In the genomic region with DNA sequence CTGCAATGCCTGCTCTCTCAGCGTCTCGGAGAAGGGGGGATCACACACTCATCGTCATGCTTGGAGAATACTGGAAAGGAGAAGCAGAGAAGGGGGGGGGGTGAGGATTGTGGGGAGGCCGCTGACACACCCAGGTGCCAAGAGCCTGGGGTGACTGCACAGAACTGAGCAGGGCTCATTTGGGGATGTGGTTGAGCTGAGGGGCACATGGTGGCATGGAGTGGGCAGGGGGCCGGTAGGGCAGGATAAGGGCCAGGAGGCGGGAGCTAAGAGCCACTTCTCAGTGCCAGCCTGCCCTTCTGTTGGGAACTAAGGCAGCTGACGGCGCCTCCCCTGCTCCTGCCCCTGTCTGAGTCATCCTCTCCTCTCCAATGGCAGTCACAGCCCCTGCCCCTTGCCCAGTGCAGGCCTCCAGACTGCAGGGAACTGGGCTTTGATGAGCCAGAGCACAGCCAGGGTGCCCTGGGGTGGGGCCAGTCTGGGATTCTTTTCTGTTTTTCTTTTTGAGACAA, we compare ENCODE assay signal across 2 cellular contexts.
TF ChIP-seq lines count a peak whose summit lies in the region.

No MANE protein-coding gene starts in this region.

TF ChIP-seq in IMR-90, 13 proteins besides CTCF, POLR2A, EP300 and RAD21:
- TF ChIP-seq CEBPB (IDR thresholded peaks at IDR 0.05; ENCODE audit: low read depth, low read length) (no peak), NFE2L2 (IDR thresholded peaks at IDR 0.05; ENCODE audit: low read depth, low read length) (no peak), MAZ (IDR thresholded peaks at IDR 0.05; ENCODE audit: borderline replicate concordance, low read depth, low read length) (peak; percentile 49; the same call in 1 of the 2 replicates), FOS (IDR thresholded peaks at IDR 0.05; ENCODE audit: low read depth, low read length) (peak; percentile 39; the same call in 1 of the 2 replicates), MAFK (IDR thresholded peaks at IDR 0.05; ENCODE audit: low read depth, low read length) (no peak), ELK1 (IDR thresholded peaks at IDR 0.05; ENCODE audit: borderline replicate concordance, low read depth, low read length) (no peak), BHLHE40 (IDR thresholded peaks at IDR 0.05; ENCODE audit: low read depth, low read length) (no peak), MXI1 (IDR thresholded peaks at IDR 0.05; ENCODE audit: borderline replicate concordance, low read depth, low read length) (no peak), SMC3 (IDR thresholded peaks at IDR 0.05; ENCODE audit: low read depth, low read length) (no peak)

TF ChIP-seq in K562, 482 proteins besides CTCF, POLR2A, EP300 and RAD21:
- TF ChIP-seq RBM22 (IDR thresholded peaks at IDR 0.05; ENCODE audit: low read depth, low read length, poor library complexity, severe bottlenecking), result peak; percentile 59
- no peak for TF ChIP-seq ZKSCAN3 (CRISPR knock-in tag; IDR thresholded peaks at IDR 0.05)
- peak; percentile 48 for TF ChIP-seq POLR2G (IDR thresholded peaks at IDR 0.05; ENCODE audit: low read depth, low read length)
